ENCODE assay signal across 31 cellular contexts in genomic region chrX:63258144-63258543, GRCh38.
"Had no signal": no experiment of that assay in that cellular context is flagged by ENCODE, and none has a peak within 500 bp of the region (broad histone marks: within the 10 kb centered on the region; RNA-seq: fewer than 3 reads in every experiment).

No MANE protein-coding gene starts in this region.

- H3K4me1 Mint-ChIP-seq: activated CD4-positive, alpha-beta T cell treated with anti-CD3 and anti-CD28 coated beads for 36 hours; activated CD4-positive, alpha-beta T cell treated with anti-CD3 and anti-CD28 coated beads, Interleukin-2, amount 10 ng/mL, durations not matched to agents 7 days and 5 days; activated naive CD4-positive, alpha-beta T cell treated with anti-CD3 and anti-CD28 coated beads, Interleukin-2, amount 50 U/mL, for 24 hours; activated naive CD8-positive, alpha-beta T cell treated with anti-CD3 and anti-CD28 coated beads, Interleukin-2, amount 50 U/mL, for 24 hours; central memory CD8-positive, alpha-beta T cell; WTC11 had no signal

- H3K27ac Mint-ChIP-seq: activated CD4-positive, alpha-beta T cell treated with anti-CD3 and anti-CD28 coated beads for 36 hours; activated CD4-positive, alpha-beta T cell treated with anti-CD3 and anti-CD28 coated beads, Interleukin-2, amount 10 ng/mL, durations not matched to agents 7 days and 5 days; activated CD8-positive, alpha-beta T cell treated with anti-CD3 and anti-CD28 coated beads, Interleukin-2, amount 10 ng/mL, durations not matched to agents 7 days and 5 days; activated naive CD4-positive, alpha-beta T cell treated with anti-CD3 and anti-CD28 coated beads, Interleukin-2, amount 50 U/mL, for 24 hours; activated naive CD8-positive, alpha-beta T cell treated with anti-CD3 and anti-CD28 coated beads, Interleukin-2, amount 50 U/mL, for 24 hours; activated T-cell treated with anti-CD3 and anti-CD28 coated beads, Interleukin-2, amount 50 U/mL, for 24 hours; activated T-helper 2 cell treated with anti-CD3 and anti-CD28 coated beads, Interferon-gamma antibody, Interleukin-2, Interleukin-4, amounts not matched to agents 10 μg/mL and 5 μg/mL and 100 μg/mL, durations not matched to agents 14 hours and 24 hours and 36 hours; T-helper 1 cell treated with Interleukin-12 subunit alpha and Interleukin-12 subunit beta and Interleukin-4 antibody, amounts not matched to agents 30 μg/mL and 1 μg/mL, for 36 hours; T-helper 2 cell treated with Interferon-gamma antibody and Interleukin-4, amounts not matched to agents 5 μg/mL and 100 μg/mL, for 36 hours; WTC11 had no signal

- ATAC-seq: activated CD4-positive, alpha-beta T cell treated with anti-CD3 and anti-CD28 coated beads for 36 hours; activated CD4-positive, CD25-positive, alpha-beta regulatory T cell treated with anti-CD3 and anti-CD28 coated beads, Interleukin-2, amount 50 U/mL, for 24 hours; activated CD8-positive, alpha-beta T cell treated with anti-CD3 and anti-CD28 coated beads, Interleukin-2, amount 10 ng/mL, durations not matched to agents 7 days and 5 days; activated naive CD8-positive, alpha-beta T cell treated with anti-CD3 and anti-CD28 coated beads, Interleukin-2, amount 50 U/mL, for 24 hours; Panc1; WTC11 had no signal

- DNase-seq: activated CD4-positive, alpha-beta T cell treated with anti-CD3 and anti-CD28 coated beads for 36 hours; activated CD4-positive, alpha-beta T cell treated with anti-CD3 and anti-CD28 coated beads, Interleukin-2, amount 10 ng/mL, durations not matched to agents 7 days and 5 days; activated CD4-positive, alpha-beta T cell treated with anti-CD3 and anti-CD28 coated beads, Interleukin-2, amount 50 U/mL, for 48 hours; activated CD8-positive, alpha-beta T cell treated with anti-CD3 and anti-CD28 coated beads, Interleukin-2, amount 10 ng/mL, durations not matched to agents 7 days and 5 days; activated gamma-delta T cell; activated naive CD4-positive, alpha-beta T cell treated with Interleukin-2 at 50 U/mL for 16 hours; activated naive CD8-positive, alpha-beta T cell treated with anti-CD3 and anti-CD28 coated beads, Interleukin-2, amount 50 U/mL, for 24 hours; activated T-cell treated with anti-CD3 and anti-CD28 coated beads, Interleukin-2, amount 50 U/mL, for 24 hours; amniotic stem cell; aorta; NCI-H1048; NCI-H1105 treated with DMSO at 0.1 percent for 48 hours; NCI-H1436; NCI-H1694; NCI-H2029 treated with DMSO at 0.1 percent for 48 hours; NCI-H2107; NCI-H2171; NCI-H2227 treated with DMSO at 0.1 percent for 48 hours; NCI-H524 treated with DMSO at 0.1 percent for 48 hours; SHP77 treated with DMSO at 0.1 percent for 48 hours; SK-N-SH had no signal

- H3K9ac ChIP-seq: SK-N-SH had no signal

- H3K4me1 ChIP-seq: SJSA1 had no signal

- H3K27me3 Mint-ChIP-seq: activated CD4-positive, alpha-beta T cell treated with anti-CD3 and anti-CD28 coated beads for 36 hours; activated CD4-positive, alpha-beta T cell treated with anti-CD3 and anti-CD28 coated beads, Interleukin-2, amount 10 ng/mL, durations not matched to agents 7 days and 5 days; activated naive CD4-positive, alpha-beta T cell treated with anti-CD3 and anti-CD28 coated beads, Interleukin-2, amount 50 U/mL, for 24 hours; activated naive CD8-positive, alpha-beta T cell treated with anti-CD3 and anti-CD28 coated beads, Interleukin-2, amount 50 U/mL, for 24 hours; central memory CD8-positive, alpha-beta T cell had no signal

- H3K4me3 ChIP-seq: cardiac muscle cell, SJSA1 had no signal

- H3K4me2 ChIP-seq: SK-N-SH had no signal

- H3K4me3 Mint-ChIP-seq: activated CD4-positive, alpha-beta T cell treated with anti-CD3 and anti-CD28 coated beads for 36 hours; activated CD4-positive, alpha-beta T cell treated with anti-CD3 and anti-CD28 coated beads, Interleukin-2, amount 10 ng/mL, durations not matched to agents 7 days and 5 days; activated CD8-positive, alpha-beta T cell treated with anti-CD3 and anti-CD28 coated beads, Interleukin-2, amount 10 ng/mL, durations not matched to agents 7 days and 5 days; activated naive CD4-positive, alpha-beta T cell treated with anti-CD3 and anti-CD28 coated beads, Interleukin-2, amount 50 U/mL, for 24 hours; activated naive CD8-positive, alpha-beta T cell treated with anti-CD3 and anti-CD28 coated beads, Interleukin-2, amount 50 U/mL, for 24 hours; activated T-cell treated with anti-CD3 and anti-CD28 coated beads, Interleukin-2, amount 50 U/mL, for 24 hours; central memory CD8-positive, alpha-beta T cell; T-helper 1 cell treated with Interleukin-12 subunit alpha and Interleukin-12 subunit beta and Interleukin-4 antibody, amounts not matched to agents 30 μg/mL and 1 μg/mL, for 36 hours; T-helper 2 cell treated with Interferon-gamma antibody and Interleukin-4, amounts not matched to agents 5 μg/mL and 100 μg/mL, for 36 hours; WTC11 had no signal

- H3K27me3 ChIP-seq: cardiac muscle cell, SJSA1 had no signal

- H3K9me3 ChIP-seq: SJSA1, SK-N-SH had no signal

- H3K36me3 ChIP-seq: cardiac muscle cell, SJSA1 had no signal

- H3K36me3 Mint-ChIP-seq: activated naive CD4-positive, alpha-beta T cell treated with anti-CD3 and anti-CD28 coated beads, Interleukin-2, amount 50 U/mL, for 24 hours; WTC11 had no signal

- H3K9me3 Mint-ChIP-seq: activated CD4-positive, alpha-beta T cell treated with anti-CD3 and anti-CD28 coated beads, Interleukin-2, amount 10 ng/mL, durations not matched to agents 7 days and 5 days; activated naive CD4-positive, alpha-beta T cell treated with anti-CD3 and anti-CD28 coated beads, Interleukin-2, amount 50 U/mL, for 24 hours; activated naive CD8-positive, alpha-beta T cell treated with anti-CD3 and anti-CD28 coated beads, Interleukin-2, amount 50 U/mL, for 24 hours; activated T-helper 2 cell treated with anti-CD3 and anti-CD28 coated beads, Interferon-gamma antibody, Interleukin-2, Interleukin-4, amounts not matched to agents 10 μg/mL and 5 μg/mL and 100 μg/mL, durations not matched to agents 14 hours and 24 hours and 36 hours; central memory CD8-positive, alpha-beta T cell; T-helper 1 cell treated with Interleukin-12 subunit alpha and Interleukin-12 subunit beta and Interleukin-4 antibody, amounts not matched to agents 30 μg/mL and 1 μg/mL, for 36 hours; T-helper 2 cell treated with Interferon-gamma antibody and Interleukin-4, amounts not matched to agents 5 μg/mL and 100 μg/mL, for 36 hours had no signal

- H3K27ac ChIP-seq: cardiac muscle cell, SJSA1 had no signal
